ENCODE assay signal across 30 cellular contexts in the genomic region with DNA sequence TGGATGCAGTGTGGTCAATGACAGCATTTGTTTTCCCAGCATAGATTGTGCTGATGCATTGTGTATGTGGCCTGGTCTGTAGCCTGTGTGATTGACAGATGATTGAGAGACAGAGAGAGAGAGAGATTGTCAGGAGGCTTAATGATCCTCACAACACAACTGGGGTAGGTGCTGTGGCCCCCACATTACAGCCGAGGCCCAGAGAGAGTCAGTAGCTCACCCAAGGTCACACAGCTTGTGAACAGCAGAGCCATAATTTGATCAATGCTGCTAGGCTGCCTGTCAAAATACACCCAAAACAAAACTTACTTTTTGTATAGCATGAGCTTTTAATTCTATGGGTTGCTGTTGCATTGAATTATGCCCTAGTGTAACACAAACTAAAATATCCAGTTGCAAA.
"Had no signal": no experiment of that assay in that cellular context is flagged by ENCODE, and none has a peak within 500 bp of the region (broad histone marks: within the 10 kb centered on the region; RNA-seq: fewer than 3 reads in every experiment).

No MANE protein-coding gene starts in this region.

- H3K9me3 ChIP-seq: SJCRH30 had no signal

- H3K27ac ChIP-seq: adrenal gland, breast epithelium, SJCRH30, SK-N-MC had no signal

- H3K27me3 ChIP-seq: adrenal gland, body of pancreas, breast epithelium, MG63, SJCRH30 had no signal

- H3K27ac Mint-ChIP-seq: activated CD4-positive, alpha-beta T cell treated with anti-CD3 and anti-CD28 coated beads, Interleukin-2, amount 10 ng/mL, durations not matched to agents 24 days and 14 days; activated CD8-positive, alpha-beta T cell treated with anti-CD3 and anti-CD28 coated beads for 36 hours; activated naive CD4-positive, alpha-beta T cell treated with anti-CD3 and anti-CD28 coated beads for 36 hours; activated naive CD4-positive, alpha-beta T cell treated with anti-CD3 and anti-CD28 coated beads, Interleukin-2, amount 50 U/mL, for 72 hours; activated T-helper 1 cell treated with anti-CD3 and anti-CD28 coated beads, Interleukin-12 subunit alpha, Interleukin-12 subunit beta, Interleukin-2, Interleukin-4 antibody, amounts not matched to agents 30 ng/mL and 10 ng/mL and 1 ng/mL, durations not matched to agents 14 hours and 24 hours and 36 hours; T-helper 1 cell treated with Interleukin-12 subunit alpha and Interleukin-12 subunit beta and Interleukin-4 antibody, amounts not matched to agents 30 μg/mL and 1 μg/mL, for 36 hours; T-helper 2 cell treated with Interferon-gamma antibody and Interleukin-4, amounts not matched to agents 5 μg/mL and 100 μg/mL, for 36 hours had no signal

- H3K4me1 ChIP-seq: adrenal gland, breast epithelium had no signal

- H3K4me3 ChIP-seq: adrenal gland, body of pancreas, breast epithelium, MG63, SJCRH30, SK-N-MC had no signal

- DNase-seq: activated CD4-positive, alpha-beta T cell treated with anti-CD3 and anti-CD28 coated beads, Interleukin-2, amount 10 ng/mL, durations not matched to agents 24 days and 14 days; activated CD4-positive, alpha-beta T cell treated with anti-CD3 and anti-CD28 coated beads, Interleukin-2, amount 50 U/mL, for 4 hours; activated CD8-positive, alpha-beta T cell treated with anti-CD3 and anti-CD28 coated beads for 36 hours; activated gamma-delta T cell treated with Interleukin-2 at 50 U/mL for 16 hours; activated naive CD4-positive, alpha-beta T cell treated with anti-CD3 and anti-CD28 coated beads for 36 hours; activated T-cell treated with anti-CD3 and anti-CD28 coated beads, Interleukin-2, amount 50 U/mL, for 1 hour; adrenal gland; body of pancreas; cerebellar nuclear complex; Kasumi-1; MG63; NCI-H1048; NCI-H1105 treated with DMSO at 0.1 percent for 48 hours; NCI-H1436; NCI-H1694; NCI-H1930; NCI-H2081 treated with DMSO at 0.1 percent for 48 hours; NCI-H226; NCI-H446 treated with DMSO at 0.1 percent for 48 hours; NCI-H524; NCI-H69; OCI-M1; SHP77; SJCRH30 had no signal

- H3K4me3 Mint-ChIP-seq: activated CD4-positive, alpha-beta T cell treated with anti-CD3 and anti-CD28 coated beads, Interleukin-2, amount 10 ng/mL, durations not matched to agents 24 days and 14 days; activated CD8-positive, alpha-beta T cell treated with anti-CD3 and anti-CD28 coated beads for 36 hours; activated naive CD4-positive, alpha-beta T cell treated with anti-CD3 and anti-CD28 coated beads for 36 hours; activated T-helper 1 cell treated with anti-CD3 and anti-CD28 coated beads, Interleukin-12 subunit alpha, Interleukin-12 subunit beta, Interleukin-2, Interleukin-4 antibody, amounts not matched to agents 30 ng/mL and 10 ng/mL and 1 ng/mL, durations not matched to agents 14 hours and 24 hours and 36 hours; T-helper 1 cell treated with Interleukin-12 subunit alpha and Interleukin-12 subunit beta and Interleukin-4 antibody, amounts not matched to agents 30 μg/mL and 1 μg/mL, for 36 hours; T-helper 2 cell treated with Interferon-gamma antibody and Interleukin-4, amounts not matched to agents 5 μg/mL and 100 μg/mL, for 36 hours had no signal

- H3K36me3 ChIP-seq: adrenal gland, breast epithelium, MG63, SJCRH30 had no signal

- H3K27me3 Mint-ChIP-seq: activated CD4-positive, alpha-beta T cell treated with anti-CD3 and anti-CD28 coated beads, Interleukin-2, amount 10 ng/mL, durations not matched to agents 24 days and 14 days; activated CD8-positive, alpha-beta T cell treated with anti-CD3 and anti-CD28 coated beads for 36 hours had no signal

- ATAC-seq: activated CD8-positive, alpha-beta T cell treated with anti-CD3 and anti-CD28 coated beads for 36 hours; activated naive CD4-positive, alpha-beta T cell treated with anti-CD3 and anti-CD28 coated beads, Interleukin-2, amount 50 U/mL, for 72 hours; body of pancreas had no signal
